ENCODE assay signal across 32 cellular contexts in the genomic region with DNA sequence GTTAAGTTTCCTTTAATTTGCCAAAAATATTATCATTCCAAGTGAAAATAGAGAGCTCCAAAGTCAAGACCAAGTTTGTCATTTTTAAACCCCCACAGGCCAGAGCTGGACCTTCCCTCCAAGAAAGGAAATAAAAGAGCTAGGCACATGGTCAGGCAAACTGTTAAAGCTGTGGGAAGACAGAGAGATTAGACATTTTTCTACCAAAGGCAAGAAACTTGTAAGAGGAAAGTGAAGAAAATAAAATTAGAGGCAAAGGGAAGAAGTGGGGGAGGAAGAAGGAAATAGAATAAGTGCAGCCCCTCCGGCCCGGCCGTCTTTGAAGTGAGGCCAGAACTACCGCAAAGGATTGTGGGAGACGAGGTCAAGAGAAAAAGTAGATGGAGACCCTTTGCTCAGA. TPM values are rescaled to one million over a fixed set of nuclear protein-coding genes. Genes with fewer than 3 reads are reported as not detected.
"Had no signal": no experiment of that assay in that cellular context is flagged by ENCODE, and none has a peak within 500 bp of the region (broad histone marks: within the 10 kb centered on the region; RNA-seq: fewer than 3 reads in every experiment).

No MANE protein-coding gene starts in this region.

- H3K4me1 ChIP-seq: gastrocnemius medialis, lower lobe of right lung, pancreas, tibial nerve, upper lobe of left lung had no signal

- H3K36me3 ChIP-seq: gastrocnemius medialis, lower lobe of right lung, neutrophil, pancreas, thoracic aorta, tibial nerve, upper lobe of left lung had no signal

- FAIRE-seq: colon, islet of Langerhans, pancreas, urothelium cell line had no signal

- H3K27me3 ChIP-seq: gastrocnemius medialis, stomach, tibial nerve, upper lobe of left lung had no signal

- H3K4me2 ChIP-seq: smooth muscle cell had no signal

- H3K4me3 Mint-ChIP-seq: natural killer cell had no signal

- H3K27ac ChIP-seq: dorsolateral prefrontal cortex, epithelial cell of prostate, gastrocnemius medialis, lower lobe of right lung, neutrophil, pancreas, stomach, thoracic aorta, tibial nerve, upper lobe of left lung had no signal

- H3K9me3 Mint-ChIP-seq: natural killer cell had no signal

- H3K36me3 Mint-ChIP-seq: natural killer cell had no signal

- H3K4me3 ChIP-seq: dorsolateral prefrontal cortex, gastrocnemius medialis, heart left ventricle, lower lobe of right lung, pancreas, smooth muscle cell, stomach, thoracic aorta, tibial nerve, upper lobe of left lung had no signal

- DNase-seq: dorsolateral prefrontal cortex; effector CD4-positive, alpha-beta T cell; foreskin fibroblast; gastrocnemius medialis; heart left ventricle; hippocampal formation; left cardiac atrium; left ventricle myocardium superior; lower lobe of right lung; natural killer cell; pancreas; stimulated activated CD4-positive, alpha-beta T cell treated with anti-CD3 and anti-CD28 coated beads, Interleukin-12 subunit alpha, Interleukin-12 subunit beta, amount 100 ng/mL, for 4 hours; stimulated activated CD4-positive, alpha-beta T cell treated with anti-CD3 and anti-CD28 coated beads, Interleukin-1b, Interleukin-23, amount 100 ng/mL, for 48 hours; stimulated activated CD4-positive, alpha-beta T cell treated with anti-CD3 and anti-CD28 coated beads, Interleukin-4, amount 100 ng/mL, for 1 hour; stimulated activated CD8-positive, alpha-beta memory T cell treated with anti-CD3 and anti-CD28 coated beads, Interleukin-4, amount 100 ng/mL, for 48 hours; stimulated activated naive CD4-positive, alpha-beta T cell treated with Interleukin-2 at 50 U/mL for 16 hours; stomach; substantia nigra; upper lobe of left lung had no signal

- H3K4me1 Mint-ChIP-seq: natural killer cell had no signal

- ATAC-seq: esophagus mucosa, gastrocnemius medialis, heart left ventricle, left cardiac atrium, lower lobe of right lung, natural killer cell, pancreas, sciatic nerve had no signal

- H3K27ac Mint-ChIP-seq: natural killer cell had no signal

- H3K9me3 ChIP-seq: gastrocnemius medialis, heart left ventricle, lower lobe of right lung, neutrophil, pancreas, stomach, thoracic aorta, tibial nerve, upper lobe of left lung had no signal

RNA-seq across cellular contexts. Expression of gene HAND2, which starts 47.9 kb away (rescaled TPM):
- total RNA-seq: cerebellum, kidney epithelial cell, natural killer cell had no signal
- polyA plus RNA-seq: neural cell had no signal
